ENCODE assay signal across 14 cellular contexts in the genomic region with DNA sequence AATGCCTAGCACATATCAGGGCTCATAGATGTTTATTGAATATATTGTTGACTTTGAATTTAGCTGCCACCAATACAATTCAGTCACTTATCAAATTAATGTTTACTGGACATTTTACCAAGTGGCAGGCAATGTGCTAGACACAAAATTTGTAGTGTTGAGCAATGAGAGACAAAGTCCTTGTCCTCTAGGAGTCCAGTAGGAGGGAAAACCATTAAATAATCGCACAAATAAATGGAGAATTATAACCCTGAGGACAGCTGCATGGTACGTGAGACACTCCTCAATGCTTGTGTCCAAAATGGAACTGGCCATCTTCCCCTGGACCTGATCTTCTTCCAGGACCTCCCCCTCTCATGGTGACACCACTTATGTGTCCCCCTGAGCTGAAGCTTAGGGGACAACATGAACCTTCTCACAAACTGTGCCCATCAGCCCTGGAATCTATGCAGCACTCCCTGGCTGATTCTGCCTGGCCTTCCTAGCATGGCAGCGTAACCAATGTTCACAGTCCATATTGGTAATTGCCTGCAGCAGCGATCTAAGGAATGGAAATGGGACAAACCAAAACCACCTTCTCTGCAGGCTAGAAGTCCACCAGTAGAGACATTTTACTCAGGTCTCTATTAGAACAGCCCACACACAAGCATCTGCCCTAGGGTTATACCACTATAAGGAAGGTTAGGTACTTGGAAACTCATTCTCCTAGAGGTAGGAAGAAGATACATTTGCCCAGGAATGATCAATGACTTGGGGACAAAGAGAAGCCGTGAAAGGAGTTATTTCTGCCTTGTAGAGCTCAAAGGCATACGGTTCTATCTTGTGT.
DNase-seq lines count a peak whose midpoint lies in the region; ATAC-seq and TF ChIP-seq lines count a peak whose summit lies in the region.
"Had no signal": no experiment of that assay in that cellular context is flagged by ENCODE, and none has a peak within 500 bp of the region (broad histone marks: within the 10 kb centered on the region; RNA-seq: fewer than 3 reads in every experiment).

No MANE protein-coding gene starts in this region.

- H3K9me3 ChIP-seq in IMR-90 (ENCODE audit: control insufficient read depth, insufficient read depth, low read length) (no peaks in the 10 kb centered on the region), osteoblast (ENCODE audit: low read depth, low read length) (no peaks in the 10 kb centered on the region)
- H3K9me3 ChIP-seq: HAP-1, SJCRH30 had no signal

- no peak overlapping the region for H3K4me2 ChIP-seq in IMR-90 (ENCODE audit: low read depth, low read length)
- H3K4me2 ChIP-seq in osteoblast (ENCODE audit: insufficient read depth, low read length): no peak overlapping the region

- ATAC-seq in IMR-90 (ENCODE audit: low read depth) (no peak), left lobe of liver (peak; percentile 73)

- H2AFZ ChIP-seq in IMR-90 (replicated peaks; ENCODE audit: low read length, poor library complexity) (no peak overlapping the region), osteoblast (ENCODE audit: low read length) (peak overlapping the region; percentile 3)

- CTCF ChIA-PET in IMR-90 (lab: Yijun Ruan, JAX): interaction anchor here (0.6 to 3.9 kb wide), 5 partner anchors 45 to 264 kb away, joined by 3 to 19 read pairs (median 4); no protein-coding TSS in a partner anchor

- H3K4me3 ChIP-seq in IMR-90 (ENCODE audit: insufficient read depth, low read depth, low read length) (no peak overlapping the region), osteoblast (ENCODE audit: insufficient read depth, low read length) (no peak overlapping the region)
- H3K4me3 ChIP-seq: HAP-1, SJCRH30 had no signal

- H4K20me1 ChIP-seq in IMR-90 (ENCODE audit: insufficient read depth, low read length) (no peaks in the 10 kb centered on the region), osteoblast (ENCODE audit: insufficient read depth, low read length) (no peaks in the 10 kb centered on the region)

- H3K36me3 ChIP-seq in IMR-90 (ENCODE audit: control insufficient read depth, insufficient read depth, low read length) (no peaks in the 10 kb centered on the region), osteoblast (ENCODE audit: insufficient read depth, low read length) (no peaks in the 10 kb centered on the region)
- H3K36me3 ChIP-seq: HAP-1, SJCRH30 had no signal

- no peaks in the 10 kb centered on the region for H3K79me2 ChIP-seq in osteoblast (ENCODE audit: insufficient read depth, low read length)

- POLR2A ChIA-PET in IMR-90 (lab: Charles Lee; ENCODE audit: unreplicated experiment): no interaction called here

- H3K4ac ChIP-seq in IMR-90 (ENCODE audit: low read depth, low read length): 0 out of 2 replicates have a peak overlapping the region, but pooled peaks have one; percentile 23

- TF ChIP-seq RAD21 in IMR-90 (IDR thresholded peaks at IDR 0.05; ENCODE audit: low read length): no peak

- H3K14ac ChIP-seq in IMR-90 (replicated peaks; ENCODE audit: low read depth, low read length): no peak overlapping the region

- no peak overlapping the region for H3K23ac ChIP-seq in IMR-90 (ENCODE audit: low read depth, low read length)

- H2BK5ac ChIP-seq in IMR-90 (ENCODE audit: low read depth, low read length, poor library complexity, severe bottlenecking): no peak overlapping the region

- intact Hi-C loops in IMR-90 (cut with micrococcal nuclease): loop anchor here (1.0 to 5.0 kb wide), 4 partner anchors 45 to 458 kb away; no protein-coding TSS in a partner anchor

- no peak overlapping the region for H4K8ac ChIP-seq in IMR-90 (ENCODE audit: low read depth in 2 of 2, low read length in 2 of 2)

- H2AK5ac ChIP-seq in IMR-90 (ENCODE audit: low read depth, low read length): peak overlapping the region; percentile 32

- no peak overlapping the region for H3K18ac ChIP-seq in IMR-90 (ENCODE audit: low read depth, low read length)

- peak; percentile 20 for DNase-seq in DMS53 (lab: John Stamatoyannopoulos, UW)
- DNase-seq in DMS53 treated with DMSO at 0.1 percent for 48 hours (lab: John Stamatoyannopoulos, UW; ENCODE audit: unreplicated experiment): no peak
- no peak for DNase-seq in IMR-90
- DNase-seq in left lobe of liver (ENCODE audit: low spot score): no peak
- peak; percentile 52 for DNase-seq in osteoblast (ENCODE audit: insufficient read length, low spot score, missing footprints)
- no peak for DNase-seq in H4 (ENCODE audit: low spot score)
- no peak for DNase-seq in NCI-H226
- no peak for DNase-seq in NCI-H2227 treated with DMSO at 0.1 percent for 48 hours (lab: John Stamatoyannopoulos, UW)
- DNase-seq: DMS 273 treated with DMSO at 0.1 percent for 48 hours, NCI-H2081 treated with DMSO at 0.1 percent for 48 hours, NCI-H510A had no signal

- H3K79me1 ChIP-seq in IMR-90 (ENCODE audit: low read depth in 1 of 2, low read length in 2 of 2): peaks cover 0 to 11% of the 10 kb centered on the region in 2 experiments; a peak in 2 of 4 replicates

- H2AK9ac ChIP-seq in IMR-90 (replicated peaks; ENCODE audit: low read depth, low read length, poor library complexity): no peak overlapping the region

- H2BK15ac ChIP-seq in IMR-90 (ENCODE audit: low read depth, low read length): 0 out of 3 replicates have a peak overlapping the region, but pooled peaks have one; percentile 5

- peaks cover 20% of the 10 kb centered on the region for H3K4me1 ChIP-seq in IMR-90 (ENCODE audit: control insufficient read depth, insufficient read depth, low read length)
- H3K4me1 ChIP-seq in osteoblast (ENCODE audit: insufficient read depth, low read length): peaks cover 5% of the 10 kb centered on the region
- H3K4me1 ChIP-seq: HAP-1, SJCRH30 had no signal

- in situ Hi-C loops in IMR-90 (cut with MboI; ENCODE audit: low sequenced_read_pairs): loop anchor here (5.0 kb wide), 1 partner anchor 87 kb away; no protein-coding TSS in a partner anchor

- dilution Hi-C loops in IMR-90 (cut with HindIII; ENCODE audit: low sequenced_read_pairs, unreplicated experiment): no loop called here

- no peak overlapping the region for H4K5ac ChIP-seq in IMR-90 (ENCODE audit: low read depth, low read length)

- no peak overlapping the region for H3K56ac ChIP-seq in IMR-90 (ENCODE audit: extremely low read depth, insufficient read depth, low read length)

- H2BK20ac ChIP-seq in IMR-90 (ENCODE audit: low read depth, low read length): peak overlapping the region; percentile 31; the same call in 1 of the 2 replicates

- no TSS peak for BruUV-seq in IMR-90 (replicated peaks; lab: Mats Ljungman, UMichigan)

- H4K91ac ChIP-seq in IMR-90 (ENCODE audit: insufficient read depth, low read depth, low read length): no peak overlapping the region

- H3K9me1 ChIP-seq in IMR-90 (ENCODE audit: insufficient read depth, low read length): peaks cover 19% of the 10 kb centered on the region

- WGBS in IMR-90 (ENCODE audit: extremely low coverage in 2 of 2, insufficient read length in 1 of 2), 2 experiments: 70% methylated on average over 2 of the region's 6 CpGs; no CpG with 5 or more reads in 1 of the 2 experiments

- H3K27me3 ChIP-seq in IMR-90 (ENCODE audit: control insufficient read depth, insufficient read depth, low read length) (no peaks in the 10 kb centered on the region), osteoblast (ENCODE audit: insufficient read depth, low read length) (no peaks in the 10 kb centered on the region)

- H3K27ac ChIP-seq in IMR-90 (ENCODE audit: insufficient read depth, low read length): no peak overlapping the region
- H3K27ac ChIP-seq in osteoblast (ENCODE audit: low read depth, low read length): no peak overlapping the region
- H3K27ac ChIP-seq: 22Rv1, SJCRH30 had no signal

- TF ChIP-seq CTCF in IMR-90 (conservative IDR thresholded peaks at IDR 0.05; ENCODE audit: low read depth, low read length): no peak
- TF ChIP-seq CTCF in osteoblast (IDR thresholded peaks at IDR 0.05; ENCODE audit: extremely low read depth, low read depth, low read length): no peak

- H2BK120ac ChIP-seq in IMR-90 (ENCODE audit: low read depth, low read length): peak overlapping the region; percentile 10; the same call in 1 of the 2 replicates

- H3K9ac ChIP-seq in IMR-90 (ENCODE audit: low read depth, low read length): no peak overlapping the region

- TF ChIP-seq POLR2A in IMR-90 (IDR thresholded peaks at IDR 0.05; ENCODE audit: low read depth, low read length): no peak

TF ChIP-seq in IMR-90, 13 proteins besides CTCF, POLR2A, EP300 and RAD21:
- no peak for TF ChIP-seq NFE2L2 (IDR thresholded peaks at IDR 0.05; ENCODE audit: low read depth, low read length)
- no peak for TF ChIP-seq CHD1 (IDR thresholded peaks at IDR 0.05; ENCODE audit: low read depth, low read length)
- TF ChIP-seq MAFK (IDR thresholded peaks at IDR 0.05; ENCODE audit: low read depth, low read length): no peak
- no peak for TF ChIP-seq RCOR1 (IDR thresholded peaks at IDR 0.05; ENCODE audit: insufficient replicate concordance, low read length)
- no peak for TF ChIP-seq ELK1 (IDR thresholded peaks at IDR 0.05; ENCODE audit: borderline replicate concordance, low read depth, low read length)
- TF ChIP-seq MXI1 (IDR thresholded peaks at IDR 0.05; ENCODE audit: borderline replicate concordance, low read depth, low read length): no peak
- no peak for TF ChIP-seq FOS (IDR thresholded peaks at IDR 0.05; ENCODE audit: low read depth, low read length)
- no peak for TF ChIP-seq BHLHE40 (IDR thresholded peaks at IDR 0.05; ENCODE audit: low read depth, low read length)
- no peak for TF ChIP-seq MAZ (IDR thresholded peaks at IDR 0.05; ENCODE audit: borderline replicate concordance, low read depth, low read length)
- TF ChIP-seq RFX5 (IDR thresholded peaks at IDR 0.05; ENCODE audit: low read depth, low read length): no peak
TF ChIP-seq in IMR-90: peak in this region for 0.

Comparison
In these comparisons a context has a peak if more than half of its experiments do, and no peak if none do; other contexts are left out.
1. DNase-seq: peak in DMS53 (single experiment) and osteoblast (single experiment); none in DMS53 treated with DMSO at 0.1 percent for 48 hours (single experiment), IMR-90 (single experiment), left lobe of liver (single experiment), H4 (single experiment), NCI-H226 (single experiment) and NCI-H2227 treated with DMSO at 0.1 percent for 48 hours (single experiment).